In genomic region chr10:10872035-10872673, GRCh38 we compare ENCODE assay signal across 11 cellular contexts.
A peak's percentile ranks its signal among the peaks of the same experiment; 100 is the strongest.
DNase-seq lines count a peak whose midpoint lies in the region; TF ChIP-seq lines count a peak whose summit lies in the region.
"Had no signal": no experiment of that assay in that cellular context is flagged by ENCODE, and none has a peak within 500 bp of the region (broad histone marks: within the 10 kb centered on the region; RNA-seq: fewer than 3 reads in every experiment).

No MANE protein-coding gene starts in this region.

- H3K9ac ChIP-seq in endodermal cell (ENCODE audit: extremely low read depth, low read length, poor library complexity, severe bottlenecking) (no peak overlapping the region), subcutaneous abdominal adipose tissue (ENCODE audit: low read length in 5 of 5) (peak overlapping the region in 2 of 5 donors; percentile 33 to 47)

- DNase-seq in HS-5 (ENCODE audit: low read depth) (peak; percentile 57), endodermal cell (no peak), left kidney (ENCODE audit: low read depth, low spot score) (peak; percentile 71), nephron progenitor cell (no peak), NCI-H345 (lab: John Stamatoyannopoulos, UW) (no peak), GM13977 (ENCODE audit: low spot score) (no peak)
- no peak for DNase-seq in activated T-cell treated with anti-CD3 and anti-CD28 coated beads, Interleukin-2, amount 50 U/mL, for 1 hour
- DNase-seq: dorsolateral prefrontal cortex, NCI-H82 had no signal

- 72 to 85% methylated on average over 4 to 6 of the region's 6 CpGs for WGBS in endodermal cell (ENCODE audit: insufficient coverage in 1 of 2, insufficient read length in 1 of 2), 2 experiments

- peaks cover 19% of the 10 kb centered on the region for H3K4me1 Mint-ChIP-seq in endodermal cell
- peaks cover 43% of the 10 kb centered on the region for H3K4me1 Mint-ChIP-seq in nephron progenitor cell

- H3K4me3 ChIP-seq in endodermal cell (ENCODE audit: low read length) (no peak overlapping the region), subcutaneous abdominal adipose tissue (ENCODE audit: low read depth in 1 of 5, low read length in 5 of 5) (peak overlapping the region in 1 of 5 donors; percentile 0)
- H3K4me3 ChIP-seq: dorsolateral prefrontal cortex had no signal

- H3K9me3 Mint-ChIP-seq in endodermal cell, result no peaks in the 10 kb centered on the region
- no peaks in the 10 kb centered on the region for H3K9me3 Mint-ChIP-seq in nephron progenitor cell

- no peaks in the 10 kb centered on the region for H3K4me1 ChIP-seq in endodermal cell (ENCODE audit: control insufficient read depth, insufficient read depth, low read length)
- peaks cover 1 to 30% (median 27%) of the 10 kb centered on the region in 5 donors for H3K4me1 ChIP-seq in subcutaneous abdominal adipose tissue (ENCODE audit: control insufficient read depth in 5 of 5, insufficient read depth in 5 of 5, low read length in 5 of 5)

- no peaks in the 10 kb centered on the region for H3K36me3 Mint-ChIP-seq in endodermal cell (ENCODE audit: low read depth)
- H3K36me3 Mint-ChIP-seq in nephron progenitor cell (ENCODE audit: low read depth), result no peaks in the 10 kb centered on the region

- H3K4me3 Mint-ChIP-seq in endodermal cell (no peak overlapping the region), nephron progenitor cell (no peak overlapping the region)

- H3K27ac Mint-ChIP-seq in endodermal cell (no peak overlapping the region), nephron progenitor cell (no peak overlapping the region)
- H3K27ac Mint-ChIP-seq: progenitor cell of endocrine pancreas had no signal

- in situ Hi-C loops in GM13977 (cut with MboI; ENCODE audit: low pct_unique_long_range_greater_than_20kb, low sequenced_read_pairs, unreplicated experiment), result no loop called here

- no peaks in the 10 kb centered on the region for H3K9me3 ChIP-seq in endodermal cell (ENCODE audit: control insufficient read depth, low read length)
- H3K9me3 ChIP-seq in subcutaneous abdominal adipose tissue (ENCODE audit: control insufficient read depth in 5 of 5, low read length in 5 of 5), result no peaks in the 10 kb centered on the region

- no peaks in the 10 kb centered on the region for H3K36me3 ChIP-seq in endodermal cell (ENCODE audit: control insufficient read depth, insufficient read depth, low read length)
- H3K36me3 ChIP-seq in subcutaneous abdominal adipose tissue (ENCODE audit: control insufficient read depth in 5 of 5, insufficient read depth in 5 of 5, low read length in 5 of 5), result no peaks in the 10 kb centered on the region

- TF ChIP-seq CTCF in endodermal cell (conservative IDR thresholded peaks at IDR 0.05) (no peak), nephron progenitor cell (IDR thresholded peaks at IDR 0.05) (no peak), GM13977 (IDR thresholded peaks at IDR 0.05; ENCODE audit: extremely low read depth, insufficient read depth, missing control alignments) (no peak)

- peak overlapping the region; percentile 4 for H3K27ac ChIP-seq in endodermal cell (ENCODE audit: low read depth, low read length)
- H3K27ac ChIP-seq in subcutaneous abdominal adipose tissue (ENCODE audit: low read depth, low read length), result peak overlapping the region; percentile 66

- H3K27me3 Mint-ChIP-seq in endodermal cell (ENCODE audit: insufficient read depth), result no peaks in the 10 kb centered on the region
- H3K27me3 Mint-ChIP-seq in nephron progenitor cell (ENCODE audit: low read depth, poor library complexity), result peaks cover 30% of the 10 kb centered on the region

- H3K27me3 ChIP-seq in endodermal cell (ENCODE audit: control insufficient read depth, insufficient read depth, low read length, poor library complexity, severe bottlenecking), result no peaks in the 10 kb centered on the region
- no peaks in the 10 kb centered on the region for H3K27me3 ChIP-seq in subcutaneous abdominal adipose tissue (ENCODE audit: control insufficient read depth in 5 of 5, insufficient read depth in 4 of 5, low read length in 5 of 5)

Comparison
In these comparisons a context has a peak if more than half of its experiments do, and no peak if none do; other contexts are left out.
1. DNase-seq: peak in HS-5 (single experiment) and left kidney (single experiment); none in endodermal cell (single experiment), nephron progenitor cell (single experiment), NCI-H345 (single experiment), GM13977 (single experiment) and activated T-cell treated with anti-CD3 and anti-CD28 coated beads, Interleukin-2, amount 50 U/mL, for 1 hour (single experiment).